18 cellular contexts compared by ENCODE assay signal in the genomic region with DNA sequence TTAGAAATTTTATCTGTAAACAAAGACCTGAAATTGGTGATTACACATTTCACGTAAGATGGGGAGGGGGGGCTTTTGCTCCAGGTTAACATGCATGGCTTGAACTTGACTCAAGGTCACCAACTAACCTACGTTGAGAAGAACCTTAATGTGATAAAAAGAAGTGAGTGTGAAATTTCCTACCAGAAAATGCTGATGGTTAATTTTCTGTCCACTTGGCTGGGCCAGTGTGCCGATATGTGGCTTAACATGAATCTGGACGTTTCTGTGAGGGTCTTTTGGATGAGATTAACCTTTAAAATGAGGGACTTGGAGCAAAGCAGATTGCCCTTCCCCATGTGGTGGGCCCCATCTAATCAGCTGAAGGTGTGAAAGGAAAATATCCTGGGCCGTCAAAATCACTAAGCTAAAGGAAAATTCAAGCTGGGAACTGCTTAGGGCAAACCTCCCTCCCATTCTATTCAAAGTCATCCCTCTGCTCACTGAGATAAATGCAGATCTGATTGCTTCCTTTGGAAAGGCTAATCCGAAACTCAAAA.
DNase-seq lines count a peak whose midpoint lies in the region; ATAC-seq and TF ChIP-seq lines count a peak whose summit lies in the region.
"Had no signal": no experiment of that assay in that cellular context is flagged by ENCODE, and none has a peak within 500 bp of the region (broad histone marks: within the 10 kb centered on the region; RNA-seq: fewer than 3 reads in every experiment).

No MANE protein-coding gene starts in this region.

- H3K27ac ChIP-seq in HEK293 (ENCODE audit: extremely low read depth, low read depth, low read length) (no peak overlapping the region), prostate gland (no peak overlapping the region)
- H3K27ac ChIP-seq: HL-60 had no signal

- TF ChIP-seq POLR2A in prostate gland (IDR thresholded peaks at IDR 0.05) = no peak

- intact Hi-C loops in activated B cell treated with CpG ODN at 0.5 μM for 24 hours (cut with micrococcal nuclease) = no loop called here
- intact Hi-C loops in prostate gland (cut with DNase I) = no loop called here
- intact Hi-C loops in posterior cingulate gyrus (cut with DNase I) = no loop called here

- H3K27me3 ChIP-seq in prostate gland (replicated peaks; ENCODE audit: insufficient read depth) = no peaks in the 10 kb centered on the region

- ATAC-seq in activated B cell treated with CpG ODN at 0.5 μM for 24 hours (ENCODE audit: low read depth) = no peak
- ATAC-seq in esophagus mucosa = no peak
- ATAC-seq in GM21576 (IDR thresholded peaks at IDR 0.05; ENCODE audit: unreplicated experiment) = no peak
- ATAC-seq: CD8-positive, alpha-beta T cell had no signal

- DNase-seq in activated B cell treated with CpG ODN at 0.5 μM for 24 hours (no peak), endothelial cell (ENCODE audit: low spot score) (no peak), prostate gland (ENCODE audit: low spot score) (peak; percentile 2), NCI-H1092 (lab: John Stamatoyannopoulos, UW) (no peak), posterior cingulate gyrus (no peak)
- DNase-seq: COR-L47, DND-41, GF-D8, GOT3, HFFc6, KBM-7 had no signal

- TF ChIP-seq CTCF in HEK293 (tag by site-specific recombination; IDR thresholded peaks at IDR 0.05) (no peak), activated B cell treated with CpG ODN at 0.5 μM for 24 hours (IDR thresholded peaks at IDR 0.05) (no peak), endothelial cell (IDR thresholded peaks at IDR 0.05; ENCODE audit: unreplicated experiment) (no peak), prostate gland (IDR thresholded peaks at IDR 0.05) (no peak)

- H3K4me3 Mint-ChIP-seq in activated B cell treated with CpG ODN at 0.5 μM for 24 hours = no peak overlapping the region
- peak overlapping the region; percentile 51 for H3K4me3 Mint-ChIP-seq in endothelial cell (ENCODE audit: unreplicated experiment)
- H3K4me3 Mint-ChIP-seq: CD14-positive monocyte; CD8-positive, alpha-beta T cell; HFFc6 had no signal

- H3K4me1 ChIP-seq in HEK293 (ENCODE audit: control insufficient read depth, insufficient read depth, low read length) (no peaks in the 10 kb centered on the region), prostate gland (replicated peaks) (peaks cover 12% of the 10 kb centered on the region)
- H3K4me1 ChIP-seq: HAP-1 had no signal

- H3K9me3 ChIP-seq in HEK293 (ENCODE audit: control insufficient read depth, insufficient read depth, low read depth, low read length) (no peaks in the 10 kb centered on the region), prostate gland (no peaks in the 10 kb centered on the region)
- H3K9me3 ChIP-seq: HAP-1 had no signal

- no peaks in the 10 kb centered on the region for H3K36me3 Mint-ChIP-seq in activated B cell treated with CpG ODN at 0.5 μM for 24 hours (ENCODE audit: low read depth)
- no peaks in the 10 kb centered on the region for H3K36me3 Mint-ChIP-seq in endothelial cell (ENCODE audit: low read depth, unreplicated experiment)
- H3K36me3 Mint-ChIP-seq: CD8-positive, alpha-beta T cell had no signal

- H3K36me3 ChIP-seq in HEK293 (ENCODE audit: control insufficient read depth in 2 of 2, insufficient read depth in 1 of 2, low read length in 2 of 2) (no peaks in the 10 kb centered on the region), prostate gland (no peaks in the 10 kb centered on the region)
- H3K36me3 ChIP-seq: HAP-1 had no signal

- H3K4me3 ChIP-seq in HEK293 (ENCODE audit: low read depth, low read length) (no peak overlapping the region), prostate gland (no peak overlapping the region)
- H3K4me3 ChIP-seq: HAP-1 had no signal

- 89% methylated on average over 6 of the region's 6 CpGs for WGBS in prostate gland

- H3K27me3 Mint-ChIP-seq in activated B cell treated with CpG ODN at 0.5 μM for 24 hours (no peaks in the 10 kb centered on the region), endothelial cell (ENCODE audit: unreplicated experiment) (peaks cover 1% of the 10 kb centered on the region)

- POLR2A ChIA-PET in HEK293 (lab: Yijun Ruan, JAX) (no interaction called here), activated B cell treated with CpG ODN at 0.5 μM for 24 hours (lab: Charles Lee) (interaction anchor here (8.0 kb wide), 1 partner anchor 10 kb away, joined by 211 read pairs; no protein-coding TSS in a partner anchor)

- H3K9me3 Mint-ChIP-seq in activated B cell treated with CpG ODN at 0.5 μM for 24 hours = no peaks in the 10 kb centered on the region
- H3K9me3 Mint-ChIP-seq in endothelial cell (ENCODE audit: unreplicated experiment) = no peaks in the 10 kb centered on the region
- H3K9me3 Mint-ChIP-seq: CD8-positive, alpha-beta T cell; HFFc6 had no signal

- CTCF ChIA-PET in HEK293 (lab: Yijun Ruan, JAX) (no interaction called here), activated B cell treated with CpG ODN at 0.5 μM for 24 hours (lab: Charles Lee) (interaction anchor here (1.4 kb wide), 1 partner anchor 61 kb away, joined by 4 read pairs; no protein-coding TSS in a partner anchor)

- H3K27ac Mint-ChIP-seq in activated B cell treated with CpG ODN at 0.5 μM for 24 hours = peak overlapping the region; percentile 67
- no peak overlapping the region for H3K27ac Mint-ChIP-seq in endothelial cell (ENCODE audit: unreplicated experiment)
- H3K27ac Mint-ChIP-seq: CD14-positive monocyte; CD8-positive, alpha-beta T cell; HFFc6 had no signal

- H3K4me1 Mint-ChIP-seq in activated B cell treated with CpG ODN at 0.5 μM for 24 hours (peaks cover 61% of the 10 kb centered on the region), endothelial cell (ENCODE audit: unreplicated experiment) (no peaks in the 10 kb centered on the region)

TF ChIP-seq in HEK293, 187 proteins besides CTCF, POLR2A, EP300 and RAD21:
- no peak for TF ChIP-seq ZFHX2 (tag by site-specific recombination; conservative IDR thresholded peaks at IDR 0.05)
- peak; percentile 89 for TF ChIP-seq ZNF10 (tag by site-specific recombination; IDR thresholded peaks at IDR 0.05)
